In genomic region chr4:47222276-47222675, GRCh38 we compare ENCODE assay signal across 30 cellular contexts.
DNase-seq lines count a peak whose midpoint lies in the region; ATAC-seq, FAIRE-seq and TF ChIP-seq lines count a peak whose summit lies in the region.
"Had no signal": no experiment of that assay in that cellular context is flagged by ENCODE, and none has a peak within 500 bp of the region (broad histone marks: within the 10 kb centered on the region; RNA-seq: fewer than 3 reads in every experiment).

No MANE protein-coding gene starts in this region.

- H3K9me3 ChIP-seq in astrocyte (ENCODE audit: insufficient read depth, low read depth, low read length) (no peaks in the 10 kb centered on the region), hepatocyte (ENCODE audit: low read depth) (no peaks in the 10 kb centered on the region), HAP-1 (no peaks in the 10 kb centered on the region)
- H3K9me3 ChIP-seq: esophagus muscularis mucosa, right lobe of liver, uterus had no signal

- H2AFZ ChIP-seq in astrocyte (ENCODE audit: low read depth, low read length) (no peak overlapping the region), hepatocyte (peak overlapping the region; percentile 17)
- H2AFZ ChIP-seq: GM23248 had no signal

- no peaks in the 10 kb centered on the region for H3K36me3 Mint-ChIP-seq in astrocyte (ENCODE audit: low read depth, unreplicated experiment)
- H3K36me3 Mint-ChIP-seq in activated T-helper 17 cell treated with anti-CD3 and anti-CD28 coated beads, Interleukin-2, amount 50 U/mL, for 72 hours (ENCODE audit: low read depth): no peaks in the 10 kb centered on the region
- H3K36me3 Mint-ChIP-seq: mesothelial cell of epicardium had no signal

- peak; percentile 33 for DNase-seq in EH (ENCODE audit: low read depth)
- DNase-seq in LHCN-M2 (ENCODE audit: low read depth): peak; percentile 44
- peak; percentile 17 for DNase-seq in astrocyte (ENCODE audit: low read depth)
- peak; percentile 11 for DNase-seq in hepatocyte (ENCODE audit: low spot score)
- DNase-seq in activated CD4-positive, CD25-positive, alpha-beta regulatory T cell treated with anti-CD3 and anti-CD28 coated beads, Interleukin-2, amount 50 U/mL, for 72 hours: no peak
- DNase-seq in activated gamma-delta T cell (lab: John Stamatoyannopoulos, UW): no peak
- DNase-seq in HAP-1 (ENCODE audit: low spot score in 2 of 2): no peak
- DNase-seq: activated B cell treated with CpG ODN at 0.5 μM for 24 hours; activated CD4-positive, alpha-beta T cell treated with anti-CD3 and anti-CD28 coated beads, Interleukin-2, amount 50 U/mL, for 1 hour; activated T-cell treated with anti-CD3 and anti-CD28 coated beads, Interleukin-2, amount 50 U/mL, for 24 hours; cerebellar nuclear complex; left ventricle myocardium superior; NCI-H1048; NCI-H446 treated with DMSO at 0.1 percent for 48 hours; NCI-H774; right lobe of liver; stimulated activated CD4-positive, alpha-beta T cell treated with anti-CD3 and anti-CD28 coated beads, Interleukin-12 subunit alpha, Interleukin-12 subunit beta, amount 100 ng/mL, for 4 hours; stimulated activated CD4-positive, alpha-beta T cell treated with anti-CD3 and anti-CD28 coated beads, Interleukin-2, amount 100 ng/mL, for 48 hours; stimulated activated naive CD8-positive, alpha-beta T cell treated with anti-CD3 and anti-CD28 coated beads, Interleukin-15, amount 100 ng/mL, for 72 hours; uterus had no signal

- H3K79me2 ChIP-seq in astrocyte (ENCODE audit: insufficient read depth, low read length): no peaks in the 10 kb centered on the region
- no peaks in the 10 kb centered on the region for H3K79me2 ChIP-seq in hepatocyte

- no peaks in the 10 kb centered on the region for H3K9me3 Mint-ChIP-seq in astrocyte (ENCODE audit: unreplicated experiment)
- H3K9me3 Mint-ChIP-seq in activated T-helper 17 cell treated with anti-CD3 and anti-CD28 coated beads, Interleukin-2, amount 50 U/mL, for 72 hours: no peaks in the 10 kb centered on the region
- H3K9me3 Mint-ChIP-seq: activated B cell treated with CpG ODN at 0.5 μM for 24 hours; activated T-cell treated with anti-CD3 and anti-CD28 coated beads, Interleukin-2, amount 50 U/mL, for 24 hours; stimulated activated naive CD8-positive, alpha-beta T cell treated with anti-CD3 and anti-CD28 coated beads, Interleukin-15, amount 100 ng/mL, for 72 hours had no signal

- peak overlapping the region; percentile 72 for H3K27ac ChIP-seq in astrocyte (ENCODE audit: low read depth, low read length)
- H3K27ac ChIP-seq in hepatocyte: no peak overlapping the region
- H3K27ac ChIP-seq: esophagus muscularis mucosa, GM23248, KMS-11, right lobe of liver, uterus had no signal

- peaks cover 8% of the 10 kb centered on the region for H3K4me1 Mint-ChIP-seq in astrocyte (ENCODE audit: low read depth, unreplicated experiment)
- no peaks in the 10 kb centered on the region for H3K4me1 Mint-ChIP-seq in activated T-helper 17 cell treated with anti-CD3 and anti-CD28 coated beads, Interleukin-2, amount 50 U/mL, for 72 hours
- H3K4me1 Mint-ChIP-seq: activated B cell treated with CpG ODN at 0.5 μM for 24 hours; stimulated activated naive CD8-positive, alpha-beta T cell treated with anti-CD3 and anti-CD28 coated beads, Interleukin-15, amount 100 ng/mL, for 72 hours had no signal

- no peak for TF ChIP-seq CTCF in astrocyte (IDR thresholded peaks at IDR 0.05; ENCODE audit: insufficient read depth, low read depth, low read length)
- no peak for TF ChIP-seq CTCF in hepatocyte (IDR thresholded peaks at IDR 0.05; ENCODE audit: poor library complexity)

- H3K27ac Mint-ChIP-seq in astrocyte (ENCODE audit: unreplicated experiment): peak overlapping the region; percentile 19
- H3K27ac Mint-ChIP-seq in activated T-helper 17 cell treated with anti-CD3 and anti-CD28 coated beads, Interleukin-2, amount 50 U/mL, for 72 hours: no peak overlapping the region
- H3K27ac Mint-ChIP-seq: activated B cell treated with CpG ODN at 0.5 μM for 24 hours; activated T-cell treated with anti-CD3 and anti-CD28 coated beads, Interleukin-2, amount 50 U/mL, for 24 hours; mesothelial cell of epicardium; progenitor cell of endocrine pancreas; stimulated activated naive CD8-positive, alpha-beta T cell treated with anti-CD3 and anti-CD28 coated beads, Interleukin-15, amount 100 ng/mL, for 72 hours had no signal

- FAIRE-seq in astrocyte (lab: Jason Lieb, UNC): no peak
- FAIRE-seq: A204.1, endometrium, GM18507, islet of Langerhans had no signal

- peaks cover 13% of the 10 kb centered on the region for H3K4me1 ChIP-seq in astrocyte (ENCODE audit: insufficient read depth, low read length)
- H3K4me1 ChIP-seq in hepatocyte (ENCODE audit: insufficient read depth): no peaks in the 10 kb centered on the region
- H3K4me1 ChIP-seq in HAP-1: 0 out of 2 replicates have a peak, but pooled peaks cover 2% of the 10 kb centered on the region
- H3K4me1 ChIP-seq: esophagus muscularis mucosa, right lobe of liver, uterus had no signal

- no peaks in the 10 kb centered on the region for H3K36me3 ChIP-seq in astrocyte (ENCODE audit: insufficient read depth, low read length)
- no peaks in the 10 kb centered on the region for H3K36me3 ChIP-seq in hepatocyte (replicated peaks; ENCODE audit: insufficient read depth, low read depth)
- no peaks in the 10 kb centered on the region for H3K36me3 ChIP-seq in HAP-1 (replicated peaks)
- H3K36me3 ChIP-seq: esophagus muscularis mucosa, right lobe of liver, uterus had no signal

- in situ Hi-C loops in HAP-1 (cut with MboI; ENCODE audit: low sequenced_read_pairs): no loop called here

- peak overlapping the region; percentile 49 for H3K4me2 ChIP-seq in astrocyte (ENCODE audit: low read length)
- H3K4me2 ChIP-seq in hepatocyte: no peak overlapping the region
- H3K4me2 ChIP-seq: KMS-11 had no signal

- H3K4me3 ChIP-seq in astrocyte (ENCODE audit: insufficient read depth, low read depth, low read length): no peak overlapping the region
- H3K4me3 ChIP-seq in hepatocyte: no peak overlapping the region
- H3K4me3 ChIP-seq in HAP-1: no peak overlapping the region
- H3K4me3 ChIP-seq: esophagus muscularis mucosa, GM23248, right lobe of liver, uterus had no signal

- no peaks in the 10 kb centered on the region for H4K20me1 ChIP-seq in astrocyte (ENCODE audit: insufficient read depth, low read length)
- H4K20me1 ChIP-seq in hepatocyte (ENCODE audit: insufficient read depth, poor library complexity, severe bottlenecking): no peaks in the 10 kb centered on the region

- no peak overlapping the region for H3K4me3 Mint-ChIP-seq in astrocyte (ENCODE audit: unreplicated experiment)
- H3K4me3 Mint-ChIP-seq in activated T-helper 17 cell treated with anti-CD3 and anti-CD28 coated beads, Interleukin-2, amount 50 U/mL, for 72 hours: no peak overlapping the region
- H3K4me3 Mint-ChIP-seq: activated B cell treated with CpG ODN at 0.5 μM for 24 hours; activated T-cell treated with anti-CD3 and anti-CD28 coated beads, Interleukin-2, amount 50 U/mL, for 24 hours; mesothelial cell of epicardium; stimulated activated naive CD8-positive, alpha-beta T cell treated with anti-CD3 and anti-CD28 coated beads, Interleukin-15, amount 100 ng/mL, for 72 hours had no signal

- H3K27me3 Mint-ChIP-seq in astrocyte (ENCODE audit: low read depth, unreplicated experiment): no peaks in the 10 kb centered on the region
- peaks cover 28% of the 10 kb centered on the region for H3K27me3 Mint-ChIP-seq in activated T-helper 17 cell treated with anti-CD3 and anti-CD28 coated beads, Interleukin-2, amount 50 U/mL, for 72 hours

- ATAC-seq in activated T-helper 17 cell treated with anti-CD3 and anti-CD28 coated beads, Interleukin-2, amount 50 U/mL, for 72 hours (replicated peaks): no peak
- ATAC-seq: left ventricle myocardium superior; right lobe of liver; stimulated activated naive CD8-positive, alpha-beta T cell treated with anti-CD3 and anti-CD28 coated beads, Interleukin-15, amount 100 ng/mL, for 72 hours had no signal

- H3K9me2 ChIP-seq in hepatocyte (replicated peaks; ENCODE audit: insufficient read depth): no peaks in the 10 kb centered on the region

- WGBS in hepatocyte (ENCODE audit: low lambda C conversion rate, missing lambda C conversion rate): 81% methylated on average over 1 of the region's 1 CpG

- H3K27me3 ChIP-seq in astrocyte (ENCODE audit: insufficient read depth, low read length) (no peaks in the 10 kb centered on the region), hepatocyte (no peaks in the 10 kb centered on the region), HAP-1 (ENCODE audit: low read depth) (no peaks in the 10 kb centered on the region; the same call in 1 of the 2 replicates)
- H3K27me3 ChIP-seq: esophagus muscularis mucosa, right lobe of liver, uterus had no signal

- peak overlapping the region; percentile 40 for H3K9ac ChIP-seq in astrocyte (ENCODE audit: low read length)
- H3K9ac ChIP-seq: GM23248, KMS-11 had no signal

Comparison
In these comparisons a context has a peak if more than half of its experiments do, and no peak if none do; other contexts are left out.
1. DNase-seq: peak in EH (single experiment), LHCN-M2 (single experiment), astrocyte (single experiment) and hepatocyte (single experiment); none in activated CD4-positive, CD25-positive, alpha-beta regulatory T cell treated with anti-CD3 and anti-CD28 coated beads, Interleukin-2, amount 50 U/mL, for 72 hours (single experiment), activated gamma-delta T cell (single experiment) and HAP-1 (0 of 2).